ENCODE assay signal across 9 cellular contexts in genomic region chr13:31909889-31910551, GRCh38.
DNase-seq lines count a peak whose midpoint lies in the region; ATAC-seq, FAIRE-seq and TF ChIP-seq lines count a peak whose summit lies in the region.
"Had no signal": no experiment of that assay in that cellular context is flagged by ENCODE, and none has a peak within 500 bp of the region (broad histone marks: within the 10 kb centered on the region; RNA-seq: fewer than 3 reads in every experiment).

No MANE protein-coding gene starts in this region.

- peak; percentile 76 for DNase-seq in CD1c-positive myeloid dendritic cell (ENCODE audit: extremely low spot score)
- DNase-seq in GM23248 = peak; percentile 81
- peak; percentile 42 for DNase-seq in NCI-H2196 (lab: John Stamatoyannopoulos, UW; ENCODE audit: unreplicated experiment)
- DNase-seq in activated CD4-positive, alpha-beta T cell treated with anti-CD3 and anti-CD28 coated beads for 36 hours = peak; percentile 69
- peak; percentile 63 for DNase-seq in mucosa of gallbladder (ENCODE audit: low spot score)
- DNase-seq in thoracic aorta (ENCODE audit: low spot score) = no peak
- DNase-seq in retina = no peak

- H3K9me2 ChIP-seq in GM23248 (ENCODE audit: insufficient read depth) = no peaks in the 10 kb centered on the region

- H3K27me3 ChIP-seq in GM23248 (replicated peaks; ENCODE audit: insufficient read depth) (no peaks in the 10 kb centered on the region), thoracic aorta (replicated peaks; ENCODE audit: insufficient read depth) (no peaks in the 10 kb centered on the region)

- CTCF ChIA-PET in activated CD4-positive, alpha-beta T cell treated with anti-CD3 and anti-CD28 coated beads for 36 hours (lab: Charles Lee) = interaction anchor here (0.6 to 2.4 kb wide), 59 partner anchors 9 to 1624 kb away, joined by 3 to 41 read pairs (median 4); partner anchors contain the start of genes BRCA2 and ZAR1L

- H3K4me2 ChIP-seq in GM23248 (ENCODE audit: unreplicated experiment) = no peak overlapping the region

- H3K27ac Mint-ChIP-seq in activated CD4-positive, alpha-beta T cell treated with anti-CD3 and anti-CD28 coated beads for 36 hours = no peak overlapping the region
- H3K27ac Mint-ChIP-seq: IgD-negative memory B cell had no signal

- 1% methylated on average over 5 of the region's 5 CpGs for WGBS in GM23248 (ENCODE audit: low coverage in 1 of 2, low lambda C conversion rate in 2 of 2, missing lambda C conversion rate in 2 of 2), 2 experiments

- H2AFZ ChIP-seq in GM23248 = 0 out of 2 replicates have a peak overlapping the region, but pooled peaks have one; percentile 6

- intact Hi-C loops in activated CD4-positive, alpha-beta T cell treated with anti-CD3 and anti-CD28 coated beads for 36 hours (cut with DNase I, micrococcal nuclease) = loop anchor here (1.0 to 10.0 kb wide), 5 partner anchors 115 to 671 kb away; no protein-coding TSS in a partner anchor

- H3K9me3 ChIP-seq in GM23248 (ENCODE audit: low read depth) (no peaks in the 10 kb centered on the region), thoracic aorta (no peaks in the 10 kb centered on the region)

- no peaks in the 10 kb centered on the region for H4K20me1 ChIP-seq in GM23248 (ENCODE audit: insufficient read depth)

- H3F3A ChIP-seq in GM23248 (ENCODE audit: insufficient read depth) = no peaks in the 10 kb centered on the region

- no peaks in the 10 kb centered on the region for H3K9me3 Mint-ChIP-seq in activated CD4-positive, alpha-beta T cell treated with anti-CD3 and anti-CD28 coated beads for 36 hours (ENCODE audit: low read depth)
- H3K9me3 Mint-ChIP-seq: IgD-negative memory B cell had no signal

- peaks cover 4% of the 10 kb centered on the region for H3K27me3 Mint-ChIP-seq in activated CD4-positive, alpha-beta T cell treated with anti-CD3 and anti-CD28 coated beads for 36 hours

- H3K9ac ChIP-seq in GM23248 = no peak overlapping the region

- peak; percentile 81 for TF ChIP-seq CTCF in thoracic aorta (IDR thresholded peaks at IDR 0.05)

- no peaks in the 10 kb centered on the region for H3K4me1 Mint-ChIP-seq in activated CD4-positive, alpha-beta T cell treated with anti-CD3 and anti-CD28 coated beads for 36 hours

- peak; percentile 95 for FAIRE-seq in endometrium (lab: Jason Lieb, UNC)

- in situ Hi-C loops in GM23248 (cut with MboI) = loop anchor here (10.0 kb wide), 1 partner anchor 385 kb away; no protein-coding TSS in a partner anchor

- H3K4me1 ChIP-seq in GM23248 (ENCODE audit: insufficient read depth) (peaks cover 30% of the 10 kb centered on the region), thoracic aorta (ENCODE audit: control insufficient read depth in 1 of 2, low read depth in 2 of 2) (peaks cover 0 to 24% of the 10 kb centered on the region in 2 donors)

- H3K4me3 ChIP-seq in GM23248 = no peak overlapping the region
- no peak overlapping the region for H3K4me3 ChIP-seq in thoracic aorta

- H3K36me3 Mint-ChIP-seq in activated CD4-positive, alpha-beta T cell treated with anti-CD3 and anti-CD28 coated beads for 36 hours (ENCODE audit: low read depth) = no peaks in the 10 kb centered on the region
- H3K36me3 Mint-ChIP-seq: IgD-negative memory B cell had no signal

- H3K4me3 Mint-ChIP-seq in activated CD4-positive, alpha-beta T cell treated with anti-CD3 and anti-CD28 coated beads for 36 hours = no peak overlapping the region

- no peaks in the 10 kb centered on the region for H3K79me2 ChIP-seq in GM23248 (ENCODE audit: insufficient read depth)

- POLR2A ChIA-PET in activated CD4-positive, alpha-beta T cell treated with anti-CD3 and anti-CD28 coated beads for 36 hours (lab: Charles Lee) = no interaction called here

- no peaks in the 10 kb centered on the region for H3K36me3 ChIP-seq in GM23248 (ENCODE audit: low read depth)
- H3K36me3 ChIP-seq in thoracic aorta = no peaks in the 10 kb centered on the region

- no peak for ATAC-seq in activated CD4-positive, alpha-beta T cell treated with anti-CD3 and anti-CD28 coated beads for 36 hours
- no peak for ATAC-seq in thoracic aorta (ENCODE audit: insufficient number of reproducible peaks, low FRiP score, low read depth)

- H3K27ac ChIP-seq in GM23248 = no peak overlapping the region
- no peak overlapping the region for H3K27ac ChIP-seq in thoracic aorta

Comparison
In these comparisons a context has a peak if more than half of its experiments do, and no peak if none do; other contexts are left out.
1. DNase-seq: peak in CD1c-positive myeloid dendritic cell (single experiment), GM23248 (single experiment), NCI-H2196 (single experiment), activated CD4-positive, alpha-beta T cell treated with anti-CD3 and anti-CD28 coated beads for 36 hours (single experiment) and mucosa of gallbladder (single experiment); none in thoracic aorta (single experiment) and retina (single experiment).